14 cellular contexts compared by ENCODE assay signal in genomic region chr13:72774019-72774418, GRCh38.
"Had no signal": no experiment of that assay in that cellular context is flagged by ENCODE, and none has a peak within 500 bp of the region (broad histone marks: within the 10 kb centered on the region; RNA-seq: fewer than 3 reads in every experiment).

No MANE protein-coding gene starts in this region.

- H3K27me3 ChIP-seq: spleen, transverse colon had no signal

- H3K27ac ChIP-seq: spleen, transverse colon had no signal

- H3K9me3 ChIP-seq: spleen, transverse colon had no signal

- DNase-seq: activated CD4-positive, alpha-beta T cell treated with anti-CD3 and anti-CD28 coated beads, Interleukin-2, amount 50 U/mL, for 4 hours; activated CD8-positive, alpha-beta memory T cell treated with anti-CD3 and anti-CD28 coated beads, Interleukin-2, amount 10 ng/mL, durations not matched to agents 7 days and 5 days; activated effector memory CD4-positive, alpha-beta T cell treated with anti-CD3 and anti-CD28 coated beads, Interleukin-2, amount 50 U/mL, for 16 hours; activated T-cell treated with anti-CD3 and anti-CD28 coated beads, Interleukin-2, amount 50 U/mL, for 24 hours; immature natural killer cell; nucleus accumbens; right cardiac atrium; spleen; stimulated activated CD4-positive, alpha-beta T cell treated with anti-CD3 and anti-CD28 coated beads, Interleukin-2, amount 100 ng/mL, for 24 hours; stimulated activated naive CD4-positive, alpha-beta T cell; substantia nigra; transverse colon had no signal

- H3K4me3 ChIP-seq: spleen, transverse colon had no signal

- ATAC-seq: activated CD8-positive, alpha-beta memory T cell treated with anti-CD3 and anti-CD28 coated beads, Interleukin-2, amount 10 ng/mL, durations not matched to agents 7 days and 5 days; activated naive CD4-positive, alpha-beta T cell treated with anti-CD3 and anti-CD28 coated beads, Interleukin-2, amount 50 U/mL, for 72 hours; natural killer cell treated with Interleukin-12 subunit alpha and Interleukin-12 subunit beta and Interleukin-15 and Interleukin-18, amount 100 ng/mL, for 72 hours; right cardiac atrium had no signal
